Comparison of ENCODE assay signal across 1 cellular context in the genomic region with DNA sequence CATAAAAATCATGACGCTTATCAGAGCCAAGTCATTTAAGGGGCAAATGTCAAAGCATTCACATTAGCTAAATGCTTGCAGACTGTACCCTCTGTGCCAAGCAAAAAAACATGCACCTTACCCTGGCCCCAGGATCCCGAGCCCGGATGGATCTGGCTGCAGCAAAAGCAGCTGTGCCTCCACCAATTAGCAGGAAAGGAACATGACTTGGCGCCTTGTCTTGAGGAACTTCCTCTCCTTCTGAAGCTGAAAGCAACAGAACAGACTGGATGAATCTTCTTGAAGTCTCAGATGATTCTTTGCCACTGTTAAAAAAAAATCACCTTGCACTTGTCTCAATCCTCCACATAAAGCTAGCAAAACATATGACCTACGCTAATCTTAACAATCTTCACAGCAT.
TF ChIP-seq lines count a peak whose summit lies in the region.

No MANE protein-coding gene starts in this region.

TF ChIP-seq in HepG2, 621 proteins besides CTCF, POLR2A, EP300 and RAD21:
- TF ChIP-seq ZNF891 (CRISPR knock-in tag; IDR thresholded peaks at IDR 0.05) (no peak), ZNF34 (CRISPR knock-in tag; IDR thresholded peaks at IDR 0.05; ENCODE audit: borderline replicate concordance) (no peak), GATA4 (IDR thresholded peaks at IDR 0.05; ENCODE audit: borderline replicate concordance, low read depth) (no peak), ZNF256 (CRISPR knock-in tag; conservative IDR thresholded peaks at IDR 0.05) (no peak), KMT2A (CRISPR knock-in tag; IDR thresholded peaks at IDR 0.05) (no peak), SATB2 (CRISPR knock-in tag; IDR thresholded peaks at IDR 0.05) (no peak)
- TF ChIP-seq, protein P1, sequence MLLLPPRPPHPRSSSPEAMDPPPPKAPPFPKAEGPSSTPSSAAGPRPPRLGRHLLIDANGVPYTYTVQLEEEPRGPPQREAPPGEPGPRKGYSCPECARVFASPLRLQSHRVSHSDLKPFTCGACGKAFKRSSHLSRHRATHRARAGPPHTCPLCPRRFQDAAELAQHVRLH (CRISPR knock-in tag; IDR thresholded peaks at IDR 0.05; ENCODE audit: borderline replicate concordance, low read depth): no peak
- TF ChIP-seq, protein P2, sequence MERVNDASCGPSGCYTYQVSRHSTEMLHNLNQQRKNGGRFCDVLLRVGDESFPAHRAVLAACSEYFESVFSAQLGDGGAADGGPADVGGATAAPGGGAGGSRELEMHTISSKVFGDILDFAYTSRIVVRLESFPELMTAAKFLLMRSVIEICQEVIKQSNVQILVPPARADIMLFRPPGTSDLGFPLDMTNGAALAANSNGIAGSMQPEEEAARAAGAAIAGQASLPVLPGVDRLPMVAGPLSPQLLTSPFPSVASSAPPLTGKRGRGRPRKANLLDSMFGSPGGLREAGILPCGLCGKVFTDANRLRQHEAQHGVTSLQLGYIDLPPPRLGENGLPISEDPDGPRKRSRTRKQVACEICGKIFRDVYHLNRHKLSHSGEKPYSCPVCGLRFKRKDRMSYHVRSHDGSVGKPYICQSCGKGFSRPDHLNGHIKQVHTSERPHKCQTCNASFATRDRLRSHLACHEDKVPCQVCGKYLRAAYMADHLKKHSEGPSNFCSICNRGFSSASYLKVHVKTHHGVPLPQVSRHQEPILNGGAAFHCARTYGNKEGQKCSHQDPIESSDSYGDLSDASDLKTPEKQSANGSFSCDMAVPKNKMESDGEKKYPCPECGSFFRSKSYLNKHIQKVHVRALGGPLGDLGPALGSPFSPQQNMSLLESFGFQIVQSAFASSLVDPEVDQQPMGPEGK (CRISPR knock-in tag; IDR thresholded peaks at IDR 0.05): no peak
- TF ChIP-seq, protein P3, sequence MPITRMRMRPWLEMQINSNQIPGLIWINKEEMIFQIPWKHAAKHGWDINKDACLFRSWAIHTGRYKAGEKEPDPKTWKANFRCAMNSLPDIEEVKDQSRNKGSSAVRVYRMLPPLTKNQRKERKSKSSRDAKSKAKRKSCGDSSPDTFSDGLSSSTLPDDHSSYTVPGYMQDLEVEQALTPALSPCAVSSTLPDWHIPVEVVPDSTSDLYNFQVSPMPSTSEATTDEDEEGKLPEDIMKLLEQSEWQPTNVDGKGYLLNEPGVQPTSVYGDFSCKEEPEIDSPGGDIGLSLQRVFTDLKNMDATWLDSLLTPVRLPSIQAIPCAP (CRISPR knock-in tag; IDR thresholded peaks at IDR 0.05; ENCODE audit: low read depth): no peak
- TF ChIP-seq, protein P4, sequence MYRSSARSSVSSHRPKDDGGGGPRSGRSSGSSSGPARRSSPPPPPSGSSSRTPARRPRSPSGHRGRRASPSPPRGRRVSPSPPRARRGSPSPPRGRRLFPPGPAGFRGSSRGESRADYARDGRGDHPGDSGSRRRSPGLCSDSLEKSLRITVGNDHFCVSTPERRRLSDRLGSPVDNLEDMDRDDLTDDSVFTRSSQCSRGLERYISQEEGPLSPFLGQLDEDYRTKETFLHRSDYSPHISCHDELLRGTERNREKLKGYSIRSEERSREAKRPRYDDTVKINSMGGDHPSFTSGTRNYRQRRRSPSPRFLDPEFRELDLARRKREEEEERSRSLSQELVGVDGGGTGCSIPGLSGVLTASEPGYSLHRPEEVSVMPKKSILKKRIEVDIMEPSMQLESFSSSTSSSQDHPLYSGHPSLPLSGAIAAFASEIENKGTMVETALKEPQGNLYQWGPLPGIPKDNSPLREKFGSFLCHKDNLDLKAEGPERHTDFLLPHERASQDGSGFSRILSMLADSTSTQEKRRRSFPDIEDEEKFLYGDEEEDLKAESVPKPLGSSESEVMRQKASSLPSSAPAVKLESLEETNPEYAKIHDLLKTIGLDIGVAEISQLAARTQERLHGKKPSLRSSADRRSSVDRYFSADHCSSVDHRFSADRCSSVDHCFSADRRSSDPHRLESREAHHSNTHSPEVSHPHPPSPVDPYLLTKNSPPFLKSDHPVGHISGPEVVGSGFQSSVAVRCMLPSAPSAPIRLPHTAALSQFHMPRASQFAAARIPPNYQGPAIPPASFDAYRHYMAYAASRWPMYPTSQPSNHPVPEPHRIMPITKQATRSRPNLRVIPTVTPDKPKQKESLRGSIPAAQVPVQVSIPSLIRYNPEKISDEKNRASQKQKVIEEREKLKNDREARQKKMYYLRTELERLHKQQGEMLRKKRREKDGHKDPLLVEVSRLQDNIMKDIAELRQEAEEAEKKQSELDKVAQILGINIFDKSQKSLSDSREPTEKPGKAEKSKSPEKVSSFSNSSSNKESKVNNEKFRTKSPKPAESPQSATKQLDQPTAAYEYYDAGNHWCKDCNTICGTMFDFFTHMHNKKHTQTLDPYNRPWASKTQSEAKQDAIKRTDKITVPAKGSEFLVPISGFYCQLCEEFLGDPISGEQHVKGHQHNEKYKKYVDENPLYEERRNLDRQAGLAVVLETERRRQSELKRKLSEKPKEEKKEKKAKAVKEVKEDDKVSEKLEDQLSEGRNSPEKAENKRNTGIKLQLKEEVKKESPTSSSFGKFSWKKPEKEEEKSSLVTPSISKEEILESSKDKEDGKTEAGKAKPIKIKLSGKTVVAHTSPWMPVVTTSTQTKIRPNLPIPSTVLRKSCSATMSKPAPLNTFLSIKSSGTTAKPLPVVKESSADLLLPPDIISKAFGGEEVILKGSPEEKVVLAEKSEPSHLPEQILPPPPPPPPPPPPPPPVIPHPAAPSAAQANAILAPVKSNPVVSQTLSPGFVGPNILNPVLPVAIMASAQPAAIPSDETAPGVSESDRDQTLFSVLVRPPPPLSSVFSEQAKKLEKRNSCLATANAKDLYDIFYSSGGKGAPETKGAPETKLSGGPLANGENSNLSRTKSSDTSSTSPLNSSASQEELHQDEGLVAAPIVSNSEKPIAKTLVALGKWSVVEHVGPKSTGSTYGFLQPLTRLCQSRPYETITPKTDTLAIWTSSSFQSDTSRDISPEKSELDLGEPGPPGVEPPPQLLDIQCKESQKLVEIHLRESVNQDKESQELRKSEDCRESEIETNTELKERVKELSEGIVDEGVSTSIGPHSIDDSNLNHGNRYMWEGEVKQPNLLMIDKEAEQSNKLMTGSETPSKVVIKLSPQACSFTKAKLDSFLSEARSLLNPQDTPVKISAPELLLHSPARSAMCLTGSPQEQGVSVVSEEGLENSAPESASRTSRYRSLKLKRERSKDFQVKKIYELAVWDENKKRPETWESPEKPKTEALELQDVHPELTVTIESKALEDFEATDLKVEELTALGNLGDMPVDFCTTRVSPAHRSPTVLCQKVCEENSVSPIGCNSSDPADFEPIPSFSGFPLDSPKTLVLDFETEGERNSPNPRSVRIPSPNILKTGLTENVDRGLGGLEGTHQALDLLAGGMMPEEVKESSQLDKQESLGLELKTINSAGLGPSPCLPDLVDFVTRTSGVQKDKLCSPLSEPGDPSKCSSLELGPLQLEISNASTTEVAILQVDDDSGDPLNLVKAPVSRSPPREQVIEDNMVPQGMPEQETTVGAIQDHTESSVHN (CRISPR knock-in tag; IDR thresholded peaks at IDR 0.05): no peak
